9 cellular contexts compared by ENCODE assay signal in genomic region chr18:33495278-33495677, GRCh38. TPM values are rescaled to one million over a fixed set of nuclear protein-coding genes. Genes with fewer than 3 reads are reported as not detected.
DNase-seq lines count a peak whose midpoint lies in the region; ATAC-seq, FAIRE-seq and TF ChIP-seq lines count a peak whose summit lies in the region.
"Had no signal": no experiment of that assay in that cellular context is flagged by ENCODE, and none has a peak within 500 bp of the region (broad histone marks: within the 10 kb centered on the region; RNA-seq: fewer than 3 reads in every experiment).

No MANE protein-coding gene starts in this region.

- peak; percentile 75 for TF ChIP-seq CTCF in Panc1 (IDR thresholded peaks at IDR 0.05)

- no peak overlapping the region for H3K27ac ChIP-seq in Panc1 (ENCODE audit: low read length)
- H3K27ac ChIP-seq in small intestine (ENCODE audit: low read depth in 1 of 2, low read length in 1 of 2) = no peak overlapping the region

- in situ Hi-C loops in G401 (cut with HindIII; ENCODE audit: low sequenced_read_pairs) (no loop called here), Panc1 (cut with HindIII; ENCODE audit: low pct_unique_long_range_greater_than_20kb, low sequenced_read_pairs) (no loop called here)

- peaks cover 11 to 20% (median 12%) of the 10 kb centered on the region in 3 donors for H3K9me3 Mint-ChIP-seq in T-cell
- H3K9me3 Mint-ChIP-seq: dendritic cell treated with granulocyte-macrophage colony-stimulating factor and Interleukin-4, amounts not matched to agents 40 ng/mL and 50 ng/mL, for 4 days had no signal

- peak; percentile 73; the same call in 1 of the 2 replicates for ATAC-seq in Panc1
- no peak for ATAC-seq in HG03025 (IDR thresholded peaks at IDR 0.05; ENCODE audit: low FRiP score, unreplicated experiment)
- no peak for ATAC-seq in GM18858 (IDR thresholded peaks at IDR 0.05; ENCODE audit: unreplicated experiment)
- no peak for ATAC-seq in T-cell (replicated peaks in 1 of 4)

- no peaks in the 10 kb centered on the region for H3K36me3 Mint-ChIP-seq in T-cell

- BruUV-seq in Panc1 (replicated peaks; lab: Mats Ljungman, UMichigan) = no TSS peak

- H3K27me3 ChIP-seq in Panc1 (ENCODE audit: control insufficient read depth, insufficient read depth, low read length) (no peaks in the 10 kb centered on the region), small intestine (ENCODE audit: control insufficient read depth in 2 of 2, insufficient read depth in 2 of 2, low read length in 2 of 2) (no peaks in the 10 kb centered on the region)

- no peaks in the 10 kb centered on the region for H3K36me3 ChIP-seq in Panc1 (ENCODE audit: control insufficient read depth, insufficient read depth, low read length)
- no peaks in the 10 kb centered on the region for H3K36me3 ChIP-seq in small intestine (ENCODE audit: control insufficient read depth in 2 of 2, insufficient read depth in 2 of 2, low read length in 2 of 2)

- H3K4me1 ChIP-seq in Panc1 (ENCODE audit: control insufficient read depth, insufficient read depth, low read length) (no peaks in the 10 kb centered on the region), small intestine (ENCODE audit: control insufficient read depth in 2 of 2, insufficient read depth in 1 of 2, low read depth in 1 of 2, low read length in 1 of 2) (no peaks in the 10 kb centered on the region)

- no peak overlapping the region for H3K4me3 Mint-ChIP-seq in T-cell
- H3K4me3 Mint-ChIP-seq: dendritic cell treated with granulocyte-macrophage colony-stimulating factor and Interleukin-4, amounts not matched to agents 40 ng/mL and 50 ng/mL, for 4 days had no signal

- no peaks in the 10 kb centered on the region for H3K4me1 Mint-ChIP-seq in T-cell

- H3K27me3 Mint-ChIP-seq in T-cell = no peaks in the 10 kb centered on the region
- H3K27me3 Mint-ChIP-seq: dendritic cell treated with granulocyte-macrophage colony-stimulating factor and Interleukin-4, amounts not matched to agents 40 ng/mL and 50 ng/mL, for 4 days had no signal

- no peak for FAIRE-seq in small intestine (lab: Jason Lieb, UNC)

- H3K4me3 ChIP-seq in Panc1 (ENCODE audit: low read depth in 2 of 2, low read length in 2 of 2) = no peak overlapping the region
- no peak overlapping the region for H3K4me3 ChIP-seq in small intestine (ENCODE audit: low read depth in 1 of 2, low read length in 2 of 2)

- DNase-seq in G401 (ENCODE audit: low spot score) = peak; percentile 26
- DNase-seq in HT-29 (ENCODE audit: low spot score) = peak; percentile 21
- peak; percentile 17 for DNase-seq in Panc1 (ENCODE audit: low read depth, low spot score)
- peak; percentile 14 for DNase-seq in fibroblast of the conjunctiva (ENCODE audit: low read depth)
- peak; percentile 30 for DNase-seq in small intestine
- DNase-seq in T-cell = no peak

- H3K9me3 ChIP-seq in Panc1 (ENCODE audit: control insufficient read depth, insufficient read depth, low read depth, low read length) = no peaks in the 10 kb centered on the region
- no peaks in the 10 kb centered on the region for H3K9me3 ChIP-seq in small intestine (ENCODE audit: control insufficient read depth, low read depth)

- CTCF ChIA-PET in Panc1 (lab: Charles Lee) = interaction anchor here (0.5 to 1.1 kb wide), 2 partner anchors 263 to 265 kb away, joined by 3 to 4 read pairs; no protein-coding TSS in a partner anchor
- CTCF ChIA-PET in T-cell (lab: Charles Lee) = no interaction called here

- intact Hi-C loops in Panc1 (cut with micrococcal nuclease; ENCODE audit: unreplicated experiment) = loop anchor here (1.0 kb wide), 1 partner anchor 263 kb away; no protein-coding TSS in a partner anchor

- H3K27ac Mint-ChIP-seq in T-cell = no peak overlapping the region
- H3K27ac Mint-ChIP-seq: dendritic cell treated with granulocyte-macrophage colony-stimulating factor and Interleukin-4, amounts not matched to agents 40 ng/mL and 50 ng/mL, for 4 days had no signal

- POLR2A ChIA-PET in Panc1 (lab: Charles Lee) = no interaction called here
- POLR2A ChIA-PET in T-cell (lab: Charles Lee) = no interaction called here

- 79 to 92% (median 85%) methylated on average over 1 of the region's 1 CpG for WGBS in small intestine, 3 donors

RNA-seq across cellular contexts. Expression of gene CCDC178, which starts 54.8 kb away (rescaled TPM):
- total RNA-seq in G401 (2014; rRNA removed; shearing (Covaris generic)) = not detected in 2 replicates
- total RNA-seq in HT-29 (2014; rRNA removed; shearing (Covaris generic)) = not detected in 2 replicates
- total RNA-seq in Panc1 (2021; ENCODE audit: unreplicated experiment) (not detected), T-cell (not detected)
- polyA plus RNA-seq in Panc1 (2012; ENCODE audit: insufficient read length) = not detected
- under 1 TPM in 1 of 3 donors, not detected in 2; 0.45 TPM for polyA plus RNA-seq in small intestine

Comparison
In these comparisons a context has a peak if more than half of its experiments do, and no peak if none do; other contexts are left out.
1. DNase-seq: peak in G401 (single experiment), HT-29 (single experiment), Panc1 (single experiment), fibroblast of the conjunctiva (single experiment) and small intestine (single experiment); none in T-cell (0 of 34).